In genomic region chr22:30542811-30543188, GRCh38 we compare ENCODE assay signal across 21 cellular contexts. TPM values are rescaled to one million over a fixed set of nuclear protein-coding genes. Genes with fewer than 3 reads are reported as not detected.
DNase-seq lines count a peak whose midpoint lies in the region; ATAC-seq, FAIRE-seq and TF ChIP-seq lines count a peak whose summit lies in the region.
"Had no signal": no experiment of that assay in that cellular context is flagged by ENCODE, and none has a peak within 500 bp of the region (broad histone marks: within the 10 kb centered on the region; RNA-seq: fewer than 3 reads in every experiment).

No MANE protein-coding gene starts in this region.

- no peak for TF ChIP-seq RAD21 in HepG2 (CRISPR knock-in tag; IDR thresholded peaks at IDR 0.05)

- CTCF ChIA-PET in HepG2 (lab: Yijun Ruan, JAX; ENCODE audit: low intra/inter-chr PET ratio, low total read pairs) = no interaction called here

- H4K20me1 ChIP-seq in HepG2 (ENCODE audit: insufficient read depth, low read length) = no peaks in the 10 kb centered on the region

- in situ Hi-C loops in HepG2 (cut with HindIII; ENCODE audit: extremely low pct_ligation_motif_present, low pct_unique_long_range_greater_than_20kb) = no loop called here

- H3K4me2 ChIP-seq in HepG2 (ENCODE audit: low read depth, low read length) = peak overlapping the region; percentile 73

- peak overlapping the region; percentile 12 for H3K4me3 Mint-ChIP-seq in osteocyte (ENCODE audit: unreplicated experiment)
- H3K4me3 Mint-ChIP-seq: activated CD4-positive, alpha-beta T cell treated with anti-CD3 and anti-CD28 coated beads, Interleukin-2, amount 10 ng/mL, durations not matched to agents 7 days and 5 days; activated T-cell treated with anti-CD3 and anti-CD28 coated beads, Interleukin-2, amount 50 U/mL, for 4 hours; CD4-positive, alpha-beta T cell; dendritic cell treated with granulocyte-macrophage colony-stimulating factor and Interleukin-4, amounts not matched to agents 40 ng/mL and 50 ng/mL, for 4 days had no signal

- TF ChIP-seq EP300 in HepG2 (IDR thresholded peaks at IDR 0.05; ENCODE audit: low read depth in 2 of 2, low read length in 2 of 2) (no peak), HepG2 (CRISPR knock-in tag; IDR thresholded peaks at IDR 0.05; ENCODE audit: borderline replicate concordance) (no peak)

- H3K27ac Mint-ChIP-seq in osteocyte (ENCODE audit: unreplicated experiment) = no peak overlapping the region
- H3K27ac Mint-ChIP-seq: activated CD4-positive, alpha-beta T cell treated with anti-CD3 and anti-CD28 coated beads, Interleukin-2, amount 10 ng/mL, durations not matched to agents 7 days and 5 days; CD4-positive, alpha-beta T cell; dendritic cell treated with granulocyte-macrophage colony-stimulating factor and Interleukin-4, amounts not matched to agents 40 ng/mL and 50 ng/mL, for 4 days had no signal

- H3K4me1 ChIP-seq in HepG2 (ENCODE audit: insufficient read depth, low read length) (peaks cover 32% of the 10 kb centered on the region), right lobe of liver (peaks cover 0 to 9% (median 0%) of the 10 kb centered on the region in 4 donors), iPS-15b (ENCODE audit: control insufficient read depth, insufficient read depth, low read length) (no peaks in the 10 kb centered on the region)

- H3K36me3 Mint-ChIP-seq in osteocyte (ENCODE audit: unreplicated experiment) = no peaks in the 10 kb centered on the region

- H3K9ac ChIP-seq in HepG2 (ENCODE audit: insufficient read depth, low read depth, low read length) = peak overlapping the region; percentile 59; the same call in 1 of the 2 replicates
- no peak overlapping the region for H3K9ac ChIP-seq in iPS-15b (ENCODE audit: low read depth, low read length)

- BruUV-seq in HepG2 (replicated peaks; lab: Mats Ljungman, UMichigan) = no TSS peak

- no peaks in the 10 kb centered on the region for H3K79me2 ChIP-seq in HepG2 (ENCODE audit: insufficient read depth, low read length)

- no peak for TF ChIP-seq POLR2A in HepG2 (IDR thresholded peaks at IDR 0.05; ENCODE audit: insufficient read depth in 1 of 2, low read depth in 2 of 2, low read length in 2 of 2)
- no peak for TF ChIP-seq POLR2A in right lobe of liver (IDR thresholded peaks at IDR 0.05)

- no peak for FAIRE-seq in HepG2 (lab: Jason Lieb, UNC)
- FAIRE-seq: GM12892, urothelium cell line had no signal

- H3K4me1 Mint-ChIP-seq in osteocyte (ENCODE audit: unreplicated experiment) = peaks cover 5% of the 10 kb centered on the region

- H3K27ac ChIP-seq in HepG2 (ENCODE audit: extremely low read length, insufficient read depth, low read length) = no peak overlapping the region
- H3K27ac ChIP-seq in right lobe of liver = no peak overlapping the region
- H3K27ac ChIP-seq: psoas muscle had no signal

- DNase-seq in HepG2 (ENCODE audit: low spot score) (no peak), right lobe of liver (no peak), osteocyte (ENCODE audit: extremely low spot score, unreplicated experiment) (no peak), amygdala (lab: John Stamatoyannopoulos, UW) (no peak), RKO (ENCODE audit: low spot score) (no peak), cerebellar nuclear complex (lab: John Stamatoyannopoulos, UW) (no peak), GOT3 (lab: John Stamatoyannopoulos, UW) (no peak)
- DNase-seq: activated CD4-positive, alpha-beta T cell treated with anti-CD3 and anti-CD28 coated beads, Interleukin-2, amount 10 ng/mL, durations not matched to agents 7 days and 5 days; activated T-cell treated with anti-CD3 and anti-CD28 coated beads, Interleukin-2, amount 50 U/mL, for 4 hours; amniotic stem cell; CD4-positive, alpha-beta T cell; mammary epithelial cell; SHP77; T-helper 9 cell had no signal

- H2AFZ ChIP-seq in HepG2 (ENCODE audit: low read length) = no peak overlapping the region

- H3K9me3 ChIP-seq in HepG2 (ENCODE audit: low read length) = no peaks in the 10 kb centered on the region
- no peaks in the 10 kb centered on the region for H3K9me3 ChIP-seq in right lobe of liver
- no peaks in the 10 kb centered on the region for H3K9me3 ChIP-seq in iPS-15b (ENCODE audit: control insufficient read depth, insufficient read depth, low read length)
- H3K9me3 ChIP-seq: psoas muscle had no signal

- 10% methylated on average over 2 of the region's 12 CpGs for WGBS in HepG2 (ENCODE audit: low lambda C conversion rate)
- 100% methylated on average over 2 of the region's 12 CpGs for WGBS in right lobe of liver (ENCODE audit: insufficient coverage, low coverage, low lambda C conversion rate, missing lambda C conversion rate)

- H3K27me3 Mint-ChIP-seq in osteocyte (ENCODE audit: unreplicated experiment) = peaks cover 6% of the 10 kb centered on the region

- TF ChIP-seq CTCF in HepG2 (CRISPR knock-in tag; IDR thresholded peaks at IDR 0.05) (no peak), right lobe of liver (IDR thresholded peaks at IDR 0.05) (no peak), osteocyte (IDR thresholded peaks at IDR 0.05) (no peak)

- peaks cover 2 to 27% of the 10 kb centered on the region in 2 experiments; a peak in 3 of 5 replicates for H3K27me3 ChIP-seq in HepG2 (ENCODE audit: control insufficient read depth in 1 of 2, insufficient read depth in 2 of 2, low read length in 2 of 2)
- H3K27me3 ChIP-seq in right lobe of liver = no peaks in the 10 kb centered on the region
- peaks cover 13% of the 10 kb centered on the region for H3K27me3 ChIP-seq in iPS-15b (ENCODE audit: control insufficient read depth, insufficient read depth, low read length)

- POLR2A ChIA-PET in HepG2 (lab: Yijun Ruan, JAX) = interaction anchor here (1.0 kb wide), 1 partner anchor 31 kb away, joined by 3 read pairs; no protein-coding TSS in a partner anchor

- ATAC-seq in HepG2 = peak; percentile 61
- ATAC-seq in right lobe of liver = no peak

- no peaks in the 10 kb centered on the region for H3K9me3 Mint-ChIP-seq in osteocyte (ENCODE audit: unreplicated experiment)
- H3K9me3 Mint-ChIP-seq: activated CD4-positive, alpha-beta T cell treated with anti-CD3 and anti-CD28 coated beads, Interleukin-2, amount 10 ng/mL, durations not matched to agents 7 days and 5 days; activated T-cell treated with anti-CD3 and anti-CD28 coated beads, Interleukin-2, amount 50 U/mL, for 4 hours; CD4-positive, alpha-beta T cell; dendritic cell treated with granulocyte-macrophage colony-stimulating factor and Interleukin-4, amounts not matched to agents 40 ng/mL and 50 ng/mL, for 4 days had no signal

- H3K4me3 ChIP-seq in HepG2 (replicated peaks in 1 of 3; ENCODE audit: insufficient read depth in 1 of 3, low read depth in 2 of 3, low read length in 3 of 3) (peak overlapping the region; percentile 57 to 76 (median 58); a peak in 5 of 6 replicates), right lobe of liver (peak overlapping the region in 1 of 3 donors; percentile 51), iPS-15b (ENCODE audit: low read depth, low read length) (peak overlapping the region; percentile 24)

- intact Hi-C loops in HepG2 (cut with micrococcal nuclease; ENCODE audit: unreplicated experiment) = no loop called here
- intact Hi-C loops in right lobe of liver (cut with DNase I) = no loop called here

- H3K36me3 ChIP-seq in HepG2 (replicated peaks in 1 of 2; ENCODE audit: control insufficient read depth in 1 of 2, insufficient read depth in 2 of 2, low read length in 2 of 2) (no peaks in the 10 kb centered on the region), right lobe of liver (no peaks in the 10 kb centered on the region), iPS-15b (ENCODE audit: control insufficient read depth, insufficient read depth, low read length) (no peaks in the 10 kb centered on the region)

RNA-seq across cellular contexts. Expression of gene SEC14L6, which starts 3.7 kb away (rescaled TPM):
- total RNA-seq in HepG2 (2016; rRNA removed; fragmentation: Illumina TruSeq; extraction: Trizol) (0.09 and 0.11 TPM in 2 replicates), right lobe of liver (under 1 TPM in 5 of 6 experiments, not detected in 1; 0.06 to 0.39 (median 0.12) TPM), osteocyte (0.54 and 0.78 TPM in 2 replicates)
- total RNA-seq in HepG2 (2016; cell fraction: cytosol; rRNA removed; fragmentation: Illumina TruSeq; extraction: Trizol; ENCODE audit: low read depth) = not detected in 2 replicates
- total RNA-seq in HepG2 (2016; cell fraction: insoluble cytoplasmic fraction; rRNA removed; fragmentation: Illumina TruSeq; extraction: Trizol) = 0.04 and 0.09 TPM in 2 replicates
- total RNA-seq in HepG2 (2016; cell fraction: membrane; rRNA removed; fragmentation: Illumina TruSeq; extraction: Trizol) = 0.17 and 0.19 TPM in 2 replicates
- total RNA-seq in HepG2 (2016; cell fraction: nucleus; rRNA removed; fragmentation: Illumina TruSeq; extraction: Trizol) = 0.16 and 0.34 TPM in 2 replicates
- 9.3 and 13.7 TPM in 2 replicates for polyA plus RNA-seq in HepG2 (2011; rRNA removed)
- 4.5 and 7.7 TPM in 2 replicates for polyA plus RNA-seq in HepG2 (2011; cell fraction: cytosol; rRNA removed)
- 19.8 and 19.9 TPM in 2 replicates for polyA plus RNA-seq in HepG2 (2011; cell fraction: nucleus; rRNA removed)
- polyA plus RNA-seq in HepG2 (2012) = 4.9 and 5.3 TPM in 2 replicates
- 0.11 TPM in 1 of 2 replicates, not detected in the other for polyA plus RNA-seq in HepG2 (2016; cell fraction: cytosol; fragmentation: Illumina TruSeq; extraction: Trizol; ENCODE audit: low read depth)
- 0.13 and 0.31 TPM in 2 replicates for polyA plus RNA-seq in HepG2 (2016; cell fraction: insoluble cytoplasmic fraction; fragmentation: Illumina TruSeq; extraction: Trizol; ENCODE audit: low read depth)
- 0.05 and 0.07 TPM in 2 replicates for polyA plus RNA-seq in HepG2 (2016; cell fraction: membrane; fragmentation: Illumina TruSeq; extraction: Trizol; ENCODE audit: low read depth)
- 0.21 and 0.25 TPM in 2 replicates for polyA plus RNA-seq in HepG2 (2016; cell fraction: nucleus; fragmentation: Illumina TruSeq; extraction: Trizol; ENCODE audit: insufficient read depth, low read depth)
- 6.8 TPM in 1 of 2 replicates, not detected in the other for polyA minus RNA-seq in HepG2 (2011; rRNA and poly(A)+ RNA removed; ENCODE audit: low replicate concordance)
- polyA minus RNA-seq in HepG2 (2011; cell fraction: cytosol; rRNA and poly(A)+ RNA removed) = 0.79 and 4.5 TPM in 2 replicates
- polyA minus RNA-seq in HepG2 (2011; cell fraction: nucleus; rRNA and poly(A)+ RNA removed) = 3.6 and 5.5 TPM in 2 replicates
- total RNA-seq: A673; activated CD4-positive, alpha-beta T cell treated with anti-CD3 and anti-CD28 coated beads, Interleukin-2, amount 10 ng/mL, durations not matched to agents 7 days and 5 days; activated T-cell treated with anti-CD3 and anti-CD28 coated beads, Interleukin-2, amount 50 U/mL, for 4 hours; CD4-positive, alpha-beta T cell; G401; psoas muscle had no signal
- polyA plus RNA-seq: psoas muscle had no signal

RNA-seq across cellular contexts. Expression of gene GAL3ST1, which starts 31.7 kb away (rescaled TPM):
- total RNA-seq in HepG2 (2016; rRNA removed; fragmentation: Illumina TruSeq; extraction: Trizol) (1.8 and 4.4 TPM in 2 replicates), right lobe of liver (1 to 10 TPM in 5 of 6 experiments, under 1 TPM in 1; 0.58 to 7.0 (median 3.3) TPM), osteocyte (0.21 and 0.46 TPM in 2 replicates)
- total RNA-seq in HepG2 (2016; cell fraction: cytosol; rRNA removed; fragmentation: Illumina TruSeq; extraction: Trizol; ENCODE audit: low read depth) = 7.9 and 9.7 TPM in 2 replicates
- 2.1 and 5.3 TPM in 2 replicates for total RNA-seq in HepG2 (2016; cell fraction: insoluble cytoplasmic fraction; rRNA removed; fragmentation: Illumina TruSeq; extraction: Trizol)
- total RNA-seq in HepG2 (2016; cell fraction: membrane; rRNA removed; fragmentation: Illumina TruSeq; extraction: Trizol) = 10.3 and 11.6 TPM in 2 replicates
- total RNA-seq in HepG2 (2016; cell fraction: nucleus; rRNA removed; fragmentation: Illumina TruSeq; extraction: Trizol) = 2.7 and 2.8 TPM in 2 replicates
- polyA plus RNA-seq in HepG2 (2011; rRNA removed) = 14.7 and 18.9 TPM in 2 replicates
- polyA plus RNA-seq in HepG2 (2011; cell fraction: cytosol; rRNA removed) = 14.3 and 23.4 TPM in 2 replicates
- 15.8 and 16.9 TPM in 2 replicates for polyA plus RNA-seq in HepG2 (2011; cell fraction: nucleus; rRNA removed)
- 7.5 and 10.2 TPM in 2 replicates for polyA plus RNA-seq in HepG2 (2012)
- 16.5 and 18.6 TPM in 2 replicates for polyA plus RNA-seq in HepG2 (2016; cell fraction: cytosol; fragmentation: Illumina TruSeq; extraction: Trizol; ENCODE audit: low read depth)
- 4.1 and 5.6 TPM in 2 replicates for polyA plus RNA-seq in HepG2 (2016; cell fraction: insoluble cytoplasmic fraction; fragmentation: Illumina TruSeq; extraction: Trizol; ENCODE audit: low read depth)
- 15.8 and 17.9 TPM in 2 replicates for polyA plus RNA-seq in HepG2 (2016; cell fraction: membrane; fragmentation: Illumina TruSeq; extraction: Trizol; ENCODE audit: low read depth)
- polyA plus RNA-seq in HepG2 (2016; cell fraction: nucleus; fragmentation: Illumina TruSeq; extraction: Trizol; ENCODE audit: insufficient read depth, low read depth) = 5.2 and 7.2 TPM in 2 replicates
- polyA minus RNA-seq in HepG2 (2011; rRNA and poly(A)+ RNA removed; ENCODE audit: low replicate concordance) = 17.8 TPM in 1 of 2 replicates, not detected in the other
- polyA minus RNA-seq in HepG2 (2011; cell fraction: cytosol; rRNA and poly(A)+ RNA removed) = 7.8 and 8.0 TPM in 2 replicates
- 2.3 and 2.6 TPM in 2 replicates for polyA minus RNA-seq in HepG2 (2011; cell fraction: nucleus; rRNA and poly(A)+ RNA removed)
- total RNA-seq: activated CD4-positive, alpha-beta T cell treated with anti-CD3 and anti-CD28 coated beads, Interleukin-2, amount 10 ng/mL, durations not matched to agents 7 days and 5 days; CD4-positive, alpha-beta T cell; G401; mammary epithelial cell had no signal
- polyA plus RNA-seq: mammary epithelial cell had no signal

RNA-seq across cellular contexts. Expression of gene SEC14L4, which starts 37.3 kb away (rescaled TPM):
- not detected in 2 replicates for total RNA-seq in HepG2 (2016; rRNA removed; fragmentation: Illumina TruSeq; extraction: Trizol)
- total RNA-seq in HepG2 (2016; cell fraction: cytosol; rRNA removed; fragmentation: Illumina TruSeq; extraction: Trizol; ENCODE audit: low read depth) = not detected in 2 replicates
- total RNA-seq in HepG2 (2016; cell fraction: insoluble cytoplasmic fraction; rRNA removed; fragmentation: Illumina TruSeq; extraction: Trizol) = 0.04 TPM in 1 of 2 replicates, not detected in the other
- not detected in 2 replicates for total RNA-seq in HepG2 (2016; cell fraction: membrane; rRNA removed; fragmentation: Illumina TruSeq; extraction: Trizol)
- not detected in 2 replicates for total RNA-seq in HepG2 (2016; cell fraction: nucleus; rRNA removed; fragmentation: Illumina TruSeq; extraction: Trizol)
- polyA plus RNA-seq in HepG2 (2011; rRNA removed) = 0.59 and 0.93 TPM in 2 replicates
- 0.39 and 0.47 TPM in 2 replicates for polyA plus RNA-seq in HepG2 (2011; cell fraction: cytosol; rRNA removed)
- polyA plus RNA-seq in HepG2 (2011; cell fraction: nucleus; rRNA removed) = 1.6 and 2.3 TPM in 2 replicates
- polyA plus RNA-seq in HepG2 (2012) = 0.58 and 0.65 TPM in 2 replicates
- not detected in 2 replicates for polyA plus RNA-seq in HepG2 (2016; cell fraction: cytosol; fragmentation: Illumina TruSeq; extraction: Trizol; ENCODE audit: low read depth)
- not detected in 2 replicates for polyA plus RNA-seq in HepG2 (2016; cell fraction: insoluble cytoplasmic fraction; fragmentation: Illumina TruSeq; extraction: Trizol; ENCODE audit: low read depth)
- polyA plus RNA-seq in HepG2 (2016; cell fraction: membrane; fragmentation: Illumina TruSeq; extraction: Trizol; ENCODE audit: low read depth) = not detected in 2 replicates
- polyA plus RNA-seq in HepG2 (2016; cell fraction: nucleus; fragmentation: Illumina TruSeq; extraction: Trizol; ENCODE audit: insufficient read depth, low read depth) = not detected in 2 replicates
- polyA minus RNA-seq in HepG2 (2011; rRNA and poly(A)+ RNA removed; ENCODE audit: low replicate concordance) = 0.94 and 6.3 TPM in 2 replicates
- polyA minus RNA-seq in HepG2 (2011; cell fraction: cytosol; rRNA and poly(A)+ RNA removed) = 0.40 TPM in 1 of 2 replicates, not detected in the other
- 0.13 and 0.99 TPM in 2 replicates for polyA minus RNA-seq in HepG2 (2011; cell fraction: nucleus; rRNA and poly(A)+ RNA removed)
- total RNA-seq in right lobe of liver = 10 to 100 TPM in 5 of 6 experiments, 1 to 10 TPM in 1; 9.4 to 27.7 (median 17.9) TPM
- total RNA-seq in osteocyte = not detected in 2 replicates
- total RNA-seq: A673; activated CD4-positive, alpha-beta T cell treated with anti-CD3 and anti-CD28 coated beads, Interleukin-2, amount 10 ng/mL, durations not matched to agents 7 days and 5 days; CD4-positive, alpha-beta T cell; G401; mammary epithelial cell; psoas muscle had no signal

RNA-seq across cellular contexts. Expression of gene PES1, which starts 48.9 kb away (rescaled TPM):
- 94.7 and 111 TPM in 2 replicates for total RNA-seq in HepG2 (2016; rRNA removed; fragmentation: Illumina TruSeq; extraction: Trizol)
- total RNA-seq in HepG2 (2016; cell fraction: cytosol; rRNA removed; fragmentation: Illumina TruSeq; extraction: Trizol; ENCODE audit: low read depth) = 23.4 and 23.7 TPM in 2 replicates
- 106 and 120 TPM in 2 replicates for total RNA-seq in HepG2 (2016; cell fraction: insoluble cytoplasmic fraction; rRNA removed; fragmentation: Illumina TruSeq; extraction: Trizol)
- 37.9 and 40.4 TPM in 2 replicates for total RNA-seq in HepG2 (2016; cell fraction: membrane; rRNA removed; fragmentation: Illumina TruSeq; extraction: Trizol)
- total RNA-seq in HepG2 (2016; cell fraction: nucleus; rRNA removed; fragmentation: Illumina TruSeq; extraction: Trizol) = 46.0 and 52.0 TPM in 2 replicates
- polyA plus RNA-seq in HepG2 (2011; rRNA removed) = 65.1 and 70.0 TPM in 2 replicates
- 60.6 and 70.4 TPM in 2 replicates for polyA plus RNA-seq in HepG2 (2011; cell fraction: cytosol; rRNA removed)
- 79.4 and 94.0 TPM in 2 replicates for polyA plus RNA-seq in HepG2 (2011; cell fraction: nucleus; rRNA removed)
- polyA plus RNA-seq in HepG2 (2012) = 40.1 and 42.9 TPM in 2 replicates
- polyA plus RNA-seq in HepG2 (2016; cell fraction: cytosol; fragmentation: Illumina TruSeq; extraction: Trizol; ENCODE audit: low read depth) = 14.6 and 17.1 TPM in 2 replicates
- 110 and 112 TPM in 2 replicates for polyA plus RNA-seq in HepG2 (2016; cell fraction: insoluble cytoplasmic fraction; fragmentation: Illumina TruSeq; extraction: Trizol; ENCODE audit: low read depth)
- 26.4 and 29.2 TPM in 2 replicates for polyA plus RNA-seq in HepG2 (2016; cell fraction: membrane; fragmentation: Illumina TruSeq; extraction: Trizol; ENCODE audit: low read depth)
- 76.3 and 79.7 TPM in 2 replicates for polyA plus RNA-seq in HepG2 (2016; cell fraction: nucleus; fragmentation: Illumina TruSeq; extraction: Trizol; ENCODE audit: insufficient read depth, low read depth)
- polyA minus RNA-seq in HepG2 (2011; rRNA and poly(A)+ RNA removed; ENCODE audit: low replicate concordance) = 210 and 241 TPM in 2 replicates
- polyA minus RNA-seq in HepG2 (2011; cell fraction: cytosol; rRNA and poly(A)+ RNA removed) = 36.6 and 46.5 TPM in 2 replicates
- polyA minus RNA-seq in HepG2 (2011; cell fraction: nucleus; rRNA and poly(A)+ RNA removed) = 50.9 and 67.1 TPM in 2 replicates
- total RNA-seq in right lobe of liver = 10 to 100 TPM; 21.9 to 35.7 (median 31.4) TPM
- 71.6 and 73.5 TPM in 2 replicates for total RNA-seq in osteocyte

Comparison
In these comparisons a context has a peak if more than half of its experiments do, and no peak if none do; other contexts are left out.
1. RNA of gene SEC14L4, which starts 37.3 kb away (total RNA-seq): 9.4 to 27.7 TPM in right lobe of liver; 0.04 TPM in HepG2 and not detected in osteocyte; every median in the first group is over 4 times any median in the second.